ENCODE assay signal across 23 cellular contexts in the genomic region with DNA sequence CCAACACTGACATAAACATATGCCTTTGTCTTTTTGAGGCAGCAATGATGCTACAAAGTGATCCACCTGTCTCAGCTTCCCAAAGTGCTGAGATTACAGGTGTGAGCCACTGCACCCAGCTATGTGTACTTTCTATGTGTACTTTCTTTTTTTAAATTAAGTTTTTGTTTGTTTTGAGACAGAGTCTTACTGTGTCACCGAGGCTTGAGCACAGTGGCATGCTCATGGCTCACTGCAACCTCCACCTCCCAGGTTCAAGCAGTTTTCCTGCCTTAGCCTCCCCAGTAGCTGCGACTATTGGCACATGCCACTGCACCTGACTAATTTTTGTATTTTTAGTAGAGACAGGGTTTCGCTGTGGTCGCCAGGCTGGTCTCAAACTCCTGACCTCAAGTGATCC.
"Had no signal": no experiment of that assay in that cellular context is flagged by ENCODE, and none has a peak within 500 bp of the region (broad histone marks: within the 10 kb centered on the region; RNA-seq: fewer than 3 reads in every experiment).

No MANE protein-coding gene starts in this region.

- H3K27me3 ChIP-seq: ovary, spleen, testis, tibial artery, uterus had no signal

- H3K4me3 ChIP-seq: ovary, psoas muscle, skin epidermis, spleen, testis, tibial artery, uterus had no signal

- ATAC-seq: effector memory CD8-positive, alpha-beta T cell; left lobe of liver; naive thymus-derived CD8-positive, alpha-beta T cell; psoas muscle; right cardiac atrium; stimulated activated memory B cell treated with anti-CD40 and anti-IgM and Interleukin-4, amounts not matched to agents 10 μg/mL and 1 μg/mL and 100 μg/mL, for 72 hours; stimulated activated naive CD8-positive, alpha-beta T cell treated with anti-CD3 and anti-CD28 coated beads, Interleukin-15, Interleukin-2, amounts not matched to agents 100 U/mL and 50 U/mL, for 24 hours had no signal

- H3K36me3 ChIP-seq: ovary, spleen, tibial artery, uterus had no signal

- H3K9me3 ChIP-seq: ovary, psoas muscle, testis, uterus had no signal

- H3K4me1 ChIP-seq: psoas muscle, testis, uterus had no signal

- DNase-seq: cortex of kidney; effector memory CD8-positive, alpha-beta T cell; erythroblast; immature natural killer cell; islet precursor cell; mesendoderm; midbrain; naive thymus-derived CD8-positive, alpha-beta T cell; nephron progenitor cell; occipital lobe; ovary; psoas muscle; spleen; stimulated activated CD4-positive, alpha-beta T cell treated with anti-CD3 and anti-CD28 coated beads, Interleukin-4, amount 100 ng/mL, for 4 hours; stimulated activated naive CD8-positive, alpha-beta T cell treated with anti-CD3 and anti-CD28 coated beads, Interleukin-15, Interleukin-2, amounts not matched to agents 100 U/mL and 50 U/mL, for 24 hours; substantia nigra; testis; tibial artery; uterus had no signal

- H3K27ac ChIP-seq: ovary, psoas muscle, skin epidermis, spleen, testis, tibial artery, uterus had no signal
